Comparison of ENCODE assay signal across 17 cellular contexts in genomic region chr20:1629321-1629720, GRCh38. TPM values are rescaled to one million over a fixed set of nuclear protein-coding genes. Genes with fewer than 3 reads are reported as not detected.
DNase-seq lines count a peak whose midpoint lies in the region; ATAC-seq and TF ChIP-seq lines count a peak whose summit lies in the region.
"Had no signal": no experiment of that assay in that cellular context is flagged by ENCODE, and none has a peak within 500 bp of the region (broad histone marks: within the 10 kb centered on the region; RNA-seq: fewer than 3 reads in every experiment).

No MANE protein-coding gene starts in this region.

- H3K9me3 ChIP-seq in osteoblast (ENCODE audit: low read depth, low read length) = no peaks in the 10 kb centered on the region

- H3K4me3 Mint-ChIP-seq in activated CD4-positive, alpha-beta T cell treated with anti-CD3 and anti-CD28 coated beads, Interleukin-2, amount 10 ng/mL, durations not matched to agents 24 days and 14 days = no peak overlapping the region
- H3K4me3 Mint-ChIP-seq in T-cell = no peak overlapping the region
- H3K4me3 Mint-ChIP-seq in dendritic cell treated with granulocyte-macrophage colony-stimulating factor and Interleukin-4, amounts not matched to agents 40 ng/mL and 50 ng/mL, for 4 days = no peak overlapping the region

- no peaks in the 10 kb centered on the region for H3K9me3 Mint-ChIP-seq in activated CD4-positive, alpha-beta T cell treated with anti-CD3 and anti-CD28 coated beads, Interleukin-2, amount 10 ng/mL, durations not matched to agents 24 days and 14 days
- H3K9me3 Mint-ChIP-seq in T-cell = no peaks in the 10 kb centered on the region
- H3K9me3 Mint-ChIP-seq in dendritic cell treated with granulocyte-macrophage colony-stimulating factor and Interleukin-4, amounts not matched to agents 40 ng/mL and 50 ng/mL, for 4 days = no peaks in the 10 kb centered on the region

- CTCF ChIA-PET in T-cell (lab: Charles Lee) = no interaction called here

- peaks cover 18% of the 10 kb centered on the region for H3K27me3 ChIP-seq in osteoblast (ENCODE audit: insufficient read depth, low read length)

- H3K4me1 Mint-ChIP-seq in activated CD4-positive, alpha-beta T cell treated with anti-CD3 and anti-CD28 coated beads, Interleukin-2, amount 10 ng/mL, durations not matched to agents 24 days and 14 days = peaks cover 55% of the 10 kb centered on the region
- H3K4me1 Mint-ChIP-seq in T-cell = peaks cover 65 to 79% (median 71%) of the 10 kb centered on the region in 3 donors
- peaks cover 68% of the 10 kb centered on the region for H3K4me1 Mint-ChIP-seq in dendritic cell treated with granulocyte-macrophage colony-stimulating factor and Interleukin-4, amounts not matched to agents 40 ng/mL and 50 ng/mL, for 4 days (ENCODE audit: low read depth)

- no peaks in the 10 kb centered on the region for H4K20me1 ChIP-seq in osteoblast (ENCODE audit: insufficient read depth, low read length)

- DNase-seq in activated CD4-positive, alpha-beta T cell treated with anti-CD3 and anti-CD28 coated beads, Interleukin-2, amount 10 ng/mL, durations not matched to agents 24 days and 14 days = peak; percentile 45
- DNase-seq in activated CD4-positive, alpha-beta T cell treated with anti-CD3 and anti-CD28 coated beads for 1 hour = no peak
- DNase-seq in T-cell (no peak), osteoblast (ENCODE audit: insufficient read length, low spot score, missing footprints) (peak; percentile 0), posterior cingulate gyrus (no peak), NCI-H1105 (lab: John Stamatoyannopoulos, UW) (no peak)
- DNase-seq: C1 segment of cervical spinal cord, GF-D8, GM23248, NCI-H146, NCI-H345, NCI-H69, Right ventricle myocardium superior had no signal

- POLR2A ChIA-PET in T-cell (lab: Charles Lee) = interaction anchor here in 1 of 2 donors (0.6 kb wide), 1 partner anchor 48 kb away, joined by 3 read pairs; no protein-coding TSS in a partner anchor

- no peaks in the 10 kb centered on the region for H3K27me3 Mint-ChIP-seq in activated CD4-positive, alpha-beta T cell treated with anti-CD3 and anti-CD28 coated beads, Interleukin-2, amount 10 ng/mL, durations not matched to agents 24 days and 14 days
- H3K27me3 Mint-ChIP-seq in T-cell = no peaks in the 10 kb centered on the region
- no peaks in the 10 kb centered on the region for H3K27me3 Mint-ChIP-seq in dendritic cell treated with granulocyte-macrophage colony-stimulating factor and Interleukin-4, amounts not matched to agents 40 ng/mL and 50 ng/mL, for 4 days

- H3K27ac ChIP-seq in osteoblast (ENCODE audit: low read depth, low read length) = no peak overlapping the region
- H3K27ac ChIP-seq: 22Rv1, GM23248 had no signal

- ATAC-seq in T-cell (replicated peaks in 1 of 4) (no peak), SK-N-SH treated with all-trans-retinoic acid at 6 μM for 48 hours (no peak)
- ATAC-seq: Panc1 had no signal

- H3K4me2 ChIP-seq in osteoblast (ENCODE audit: insufficient read depth, low read length) = no peak overlapping the region

- no peaks in the 10 kb centered on the region for H3K36me3 ChIP-seq in osteoblast (ENCODE audit: insufficient read depth, low read length)

- no peaks in the 10 kb centered on the region for H3K79me2 ChIP-seq in osteoblast (ENCODE audit: insufficient read depth, low read length)

- H2AFZ ChIP-seq in osteoblast (ENCODE audit: low read length) = no peak overlapping the region
- H2AFZ ChIP-seq: GM23248 had no signal

- TF ChIP-seq CTCF in osteoblast (IDR thresholded peaks at IDR 0.05; ENCODE audit: extremely low read depth, low read depth, low read length) = no peak

- H3K27ac Mint-ChIP-seq in activated CD4-positive, alpha-beta T cell treated with anti-CD3 and anti-CD28 coated beads, Interleukin-2, amount 10 ng/mL, durations not matched to agents 24 days and 14 days = peak overlapping the region; percentile 31
- H3K27ac Mint-ChIP-seq in T-cell = peak overlapping the region; percentile 81 to 89
- H3K27ac Mint-ChIP-seq in dendritic cell treated with granulocyte-macrophage colony-stimulating factor and Interleukin-4, amounts not matched to agents 40 ng/mL and 50 ng/mL, for 4 days = peak overlapping the region; percentile 1

- no peaks in the 10 kb centered on the region for H3K4me1 ChIP-seq in osteoblast (ENCODE audit: insufficient read depth, low read length)

- intact Hi-C loops in activated CD4-positive, alpha-beta T cell treated with anti-CD3 and anti-CD28 coated beads, Interleukin-2, amount 10 ng/mL, durations not matched to agents 24 days and 14 days (cut with micrococcal nuclease) = no loop called here
- intact Hi-C loops in dendritic cell treated with granulocyte-macrophage colony-stimulating factor and Interleukin-4, amounts not matched to agents 40 ng/mL and 50 ng/mL, for 4 days (cut with micrococcal nuclease) = no loop called here
- intact Hi-C loops in posterior cingulate gyrus (cut with DNase I) = no loop called here

- no peak overlapping the region for H3K4me3 ChIP-seq in osteoblast (ENCODE audit: insufficient read depth, low read length)
- H3K4me3 ChIP-seq: GM23248 had no signal

- peaks cover 69% of the 10 kb centered on the region for H3K36me3 Mint-ChIP-seq in activated CD4-positive, alpha-beta T cell treated with anti-CD3 and anti-CD28 coated beads, Interleukin-2, amount 10 ng/mL, durations not matched to agents 24 days and 14 days (ENCODE audit: low read depth)
- H3K36me3 Mint-ChIP-seq in T-cell = peaks cover 41% of the 10 kb centered on the region
- no peaks in the 10 kb centered on the region for H3K36me3 Mint-ChIP-seq in dendritic cell treated with granulocyte-macrophage colony-stimulating factor and Interleukin-4, amounts not matched to agents 40 ng/mL and 50 ng/mL, for 4 days (ENCODE audit: low read depth)

TF ChIP-seq in SK-N-SH treated with all-trans-retinoic acid at 6 μM for 48 hours, 23 proteins besides CTCF, POLR2A, EP300 and RAD21:
- no peak for TF ChIP-seq GLIS3 (CRISPR knock-in tag; IDR thresholded peaks at IDR 0.05)
- no peak for TF ChIP-seq ZFP30 (CRISPR knock-in tag; IDR thresholded peaks at IDR 0.05)
- TF ChIP-seq CSDC2 (CRISPR knock-in tag; IDR thresholded peaks at IDR 0.05) = no peak
- no peak for TF ChIP-seq ZNF70 (CRISPR knock-in tag; IDR thresholded peaks at IDR 0.05)
- TF ChIP-seq ZNF565 (CRISPR knock-in tag; conservative IDR thresholded peaks at IDR 0.05; ENCODE audit: low read depth) = no peak
TF ChIP-seq in SK-N-SH treated with all-trans-retinoic acid at 6 μM for 48 hours: peak in this region for 0.

RNA-seq across cellular contexts. Expression of gene SIRPB1, which starts 9.5 kb away (rescaled TPM):
- 0.82 and 2.8 TPM in 2 replicates for total RNA-seq in activated CD4-positive, alpha-beta T cell treated with anti-CD3 and anti-CD28 coated beads, Interleukin-2, amount 10 ng/mL, durations not matched to agents 24 days and 14 days
- total RNA-seq in T-cell (1 to 10 TPM in 4 of 5 donors, under 1 TPM in 1; 0.62 to 6.2 (median 3.1) TPM), osteoblast (0.72 and 1.2 TPM in 2 replicates)

RNA-seq across cellular contexts. Expression of gene SIRPG, which starts 28.3 kb away (rescaled TPM):
- total RNA-seq in activated CD4-positive, alpha-beta T cell treated with anti-CD3 and anti-CD28 coated beads, Interleukin-2, amount 10 ng/mL, durations not matched to agents 24 days and 14 days = 33.8 and 34.3 TPM in 2 replicates
- total RNA-seq in T-cell = 10 to 100 TPM; 25.4 to 59.5 (median 28.6) TPM
- not detected in 2 replicates for total RNA-seq in osteoblast
- total RNA-seq: GM23248, Right ventricle myocardium superior had no signal

Comparison
In these comparisons a context has a peak if more than half of its experiments do, and no peak if none do; other contexts are left out.
1. DNase-seq: peak in activated CD4-positive, alpha-beta T cell treated with anti-CD3 and anti-CD28 coated beads, Interleukin-2, amount 10 ng/mL, durations not matched to agents 24 days and 14 days (single experiment) and osteoblast (single experiment); none in activated CD4-positive, alpha-beta T cell treated with anti-CD3 and anti-CD28 coated beads for 1 hour (single experiment), T-cell (0 of 34), posterior cingulate gyrus (0 of 10) and NCI-H1105 (single experiment).
2. H3K27ac Mint-ChIP-seq: peak in every context shown above with its lines; median percentile 85 in T-cell; 31 in activated CD4-positive, alpha-beta T cell treated with anti-CD3 and anti-CD28 coated beads, Interleukin-2, amount 10 ng/mL, durations not matched to agents 24 days and 14 days; 1 in dendritic cell treated with granulocyte-macrophage colony-stimulating factor and Interleukin-4, amounts not matched to agents 40 ng/mL and 50 ng/mL, for 4 days.
3. RNA of gene SIRPG, which starts 28.3 kb away (total RNA-seq): 33.8 to 34.3 TPM in activated CD4-positive, alpha-beta T cell treated with anti-CD3 and anti-CD28 coated beads, Interleukin-2, amount 10 ng/mL, durations not matched to agents 24 days and 14 days and 25.4 to 59.5 TPM in T-cell; not detected in osteoblast; every median in the first group is over 10 times any median in the second.